In genomic region chr2:183269956-183270355, GRCh38 we compare ENCODE assay signal across 18 cellular contexts.
DNase-seq lines count a peak whose midpoint lies in the region; TF ChIP-seq lines count a peak whose summit lies in the region.
"Had no signal": no experiment of that assay in that cellular context is flagged by ENCODE, and none has a peak within 500 bp of the region (broad histone marks: within the 10 kb centered on the region; RNA-seq: fewer than 3 reads in every experiment).

No MANE protein-coding gene starts in this region.

- H3K4me1 ChIP-seq in Caco-2, result no peaks in the 10 kb centered on the region
- H3K4me1 ChIP-seq: foreskin keratinocyte, pancreas had no signal

- no peaks in the 10 kb centered on the region for H3K4me1 Mint-ChIP-seq in Caco-2 (ENCODE audit: low read depth, unreplicated experiment)
- H3K4me1 Mint-ChIP-seq: activated T-helper 17 cell treated with anti-CD3 and anti-CD28 coated beads, Interleukin-2, amount 50 U/mL, for 72 hours; naive thymus-derived CD4-positive, alpha-beta T cell had no signal

- BruUV-seq in Caco-2 (replicated peaks; lab: Mats Ljungman, UMichigan), result no TSS peak

- no peaks in the 10 kb centered on the region for H3K27me3 Mint-ChIP-seq in Caco-2 (ENCODE audit: insufficient read depth, unreplicated experiment)
- H3K27me3 Mint-ChIP-seq: activated T-helper 17 cell treated with anti-CD3 and anti-CD28 coated beads, Interleukin-2, amount 50 U/mL, for 72 hours had no signal

- intact Hi-C loops in Caco-2 (cut with micrococcal nuclease; ENCODE audit: unreplicated experiment), result no loop called here

- no peak overlapping the region for H3K4me3 Mint-ChIP-seq in Caco-2 (ENCODE audit: unreplicated experiment)
- H3K4me3 Mint-ChIP-seq: activated T-helper 17 cell treated with anti-CD3 and anti-CD28 coated beads, Interleukin-2, amount 50 U/mL, for 72 hours; naive thymus-derived CD4-positive, alpha-beta T cell had no signal

- no peak overlapping the region for H3K27ac Mint-ChIP-seq in Caco-2 (ENCODE audit: unreplicated experiment)
- H3K27ac Mint-ChIP-seq: activated T-helper 17 cell treated with anti-CD3 and anti-CD28 coated beads, Interleukin-2, amount 50 U/mL, for 72 hours; naive thymus-derived CD4-positive, alpha-beta T cell had no signal

- peaks cover 7% of the 10 kb centered on the region for H3K9me3 ChIP-seq in Caco-2
- H3K9me3 ChIP-seq: pancreas had no signal

- no peaks in the 10 kb centered on the region for H3K27me3 ChIP-seq in Caco-2 (replicated peaks; ENCODE audit: control insufficient read depth, insufficient read depth, low read length)
- H3K27me3 ChIP-seq: foreskin keratinocyte, pancreas had no signal

- TF ChIP-seq CTCF in astrocyte of the spinal cord (IDR thresholded peaks at IDR 0.05; ENCODE audit: low read depth, low read length), result no peak
- no peak for TF ChIP-seq CTCF in Caco-2 (IDR thresholded peaks at IDR 0.05; ENCODE audit: insufficient read depth in 1 of 2, low read depth in 1 of 2, low read length in 1 of 2, severe bottlenecking in 1 of 2, unreplicated experiment in 1 of 2)

- POLR2A ChIA-PET in Caco-2 (lab: Charles Lee), result no interaction called here

- H3K36me3 Mint-ChIP-seq in Caco-2 (ENCODE audit: insufficient read depth, unreplicated experiment), result no peaks in the 10 kb centered on the region
- H3K36me3 Mint-ChIP-seq: naive thymus-derived CD4-positive, alpha-beta T cell had no signal

- CTCF ChIA-PET in Caco-2 (lab: Charles Lee), result no interaction called here

- in situ Hi-C loops in astrocyte of the spinal cord (cut with HindIII; ENCODE audit: low sequenced_read_pairs), result no loop called here

- H3K9me3 Mint-ChIP-seq in Caco-2 (ENCODE audit: unreplicated experiment), result no peaks in the 10 kb centered on the region

- no peak overlapping the region for H3K4me3 ChIP-seq in astrocyte of the spinal cord (ENCODE audit: low read depth, low read length)
- H3K4me3 ChIP-seq in Caco-2 (ENCODE audit: low read depth, low read length), result no peak overlapping the region
- H3K4me3 ChIP-seq: pancreas had no signal

- no peaks in the 10 kb centered on the region for H3K36me3 ChIP-seq in Caco-2 (ENCODE audit: control insufficient read depth, insufficient read depth, low read length)
- H3K36me3 ChIP-seq: pancreas had no signal

- DNase-seq in DMS153 treated with DMSO at 0.1 percent for 48 hours (lab: John Stamatoyannopoulos, UW; ENCODE audit: unreplicated experiment) (peak; percentile 43), NCI-H2029 treated with DMSO at 0.1 percent for 48 hours (lab: John Stamatoyannopoulos, UW) (peak; percentile 55), astrocyte of the spinal cord (ENCODE audit: low read depth, low spot score) (peak; percentile 67), medulla oblongata (ENCODE audit: extremely low spot score) (peak; percentile 39), Caco-2 (no peak), NCI-H2227 treated with DMSO at 0.1 percent for 48 hours (lab: John Stamatoyannopoulos, UW) (no peak)
- DNase-seq in activated CD4-positive, CD25-positive, alpha-beta regulatory T cell (lab: John Stamatoyannopoulos, UW), result no peak
- DNase-seq: AML-193; Calu3; cerebellar nuclear complex; foreskin keratinocyte; GF-D8; left ventricle myocardium superior; naive thymus-derived CD4-positive, alpha-beta T cell; pancreas; SHP77; stimulated activated CD4-positive, alpha-beta T cell treated with anti-CD3 and anti-CD28 coated beads, Interleukin-4, amount 100 ng/mL, for 1 hour had no signal

Comparison
In these comparisons a context has a peak if more than half of its experiments do, and no peak if none do; other contexts are left out.
1. DNase-seq: peak in DMS153 treated with DMSO at 0.1 percent for 48 hours (single experiment), NCI-H2029 treated with DMSO at 0.1 percent for 48 hours (single experiment), astrocyte of the spinal cord (single experiment) and medulla oblongata (single experiment); none in activated CD4-positive, CD25-positive, alpha-beta regulatory T cell (0 of 4), Caco-2 (0 of 2) and NCI-H2227 treated with DMSO at 0.1 percent for 48 hours (single experiment).